27 cellular contexts compared by ENCODE assay signal in genomic region chr19:35222373-35223005, GRCh38. TPM values are rescaled to one million over a fixed set of nuclear protein-coding genes. Genes with fewer than 3 reads are reported as not detected.
DNase-seq lines count a peak whose midpoint lies in the region; ATAC-seq and TF ChIP-seq lines count a peak whose summit lies in the region.
"Had no signal": no experiment of that assay in that cellular context is flagged by ENCODE, and none has a peak within 500 bp of the region (broad histone marks: within the 10 kb centered on the region; RNA-seq: fewer than 3 reads in every experiment).

No MANE protein-coding gene starts in this region.

- H3K4me3 ChIP-seq in CD4-positive, CD25-positive, alpha-beta regulatory T cell (ENCODE audit: low read depth, low read length) = no peak overlapping the region
- H3K4me3 ChIP-seq in neural progenitor cell = no peak overlapping the region
- H3K4me3 ChIP-seq: transverse colon had no signal

- no peaks in the 10 kb centered on the region for H3K79me2 ChIP-seq in neural progenitor cell (ENCODE audit: low read depth)

- CTCF ChIA-PET in activated CD8-positive, alpha-beta memory T cell treated with anti-CD3 and anti-CD28 coated beads, Interleukin-2, amount 10 ng/mL, durations not matched to agents 7 days and 5 days (lab: Charles Lee) = interaction anchor here (1.0 to 1.4 kb wide), 2 partner anchors 8 to 15 kb away, joined by 4 to 5 read pairs; no protein-coding TSS in a partner anchor

- H3K9me3 ChIP-seq in CD4-positive, CD25-positive, alpha-beta regulatory T cell (ENCODE audit: control insufficient read depth in 2 of 2, low read length in 2 of 2) = peaks cover 0 to 3% of the 10 kb centered on the region in 2 experiments
- no peaks in the 10 kb centered on the region for H3K9me3 ChIP-seq in neural progenitor cell (ENCODE audit: low read depth)
- H3K9me3 ChIP-seq: SK-N-SH, transverse colon had no signal

- ATAC-seq in CD4-positive, CD25-positive, alpha-beta regulatory T cell (ENCODE audit: low read depth in 2 of 2) = no peak
- no peak for ATAC-seq in activated CD8-positive, alpha-beta memory T cell treated with anti-CD3 and anti-CD28 coated beads, Interleukin-2, amount 10 ng/mL, durations not matched to agents 7 days and 5 days

- peaks cover 0 to 6% (median 0%) of the 10 kb centered on the region in 7 donors for H3K9me3 Mint-ChIP-seq in CD4-positive, CD25-positive, alpha-beta regulatory T cell
- H3K9me3 Mint-ChIP-seq in activated CD8-positive, alpha-beta memory T cell treated with anti-CD3 and anti-CD28 coated beads, Interleukin-2, amount 10 ng/mL, durations not matched to agents 7 days and 5 days (ENCODE audit: low read depth) = peaks cover 7% of the 10 kb centered on the region
- H3K9me3 Mint-ChIP-seq in neural progenitor cell = peaks cover 7% of the 10 kb centered on the region

- H3K27ac ChIP-seq in CD4-positive, CD25-positive, alpha-beta regulatory T cell (ENCODE audit: insufficient read depth, low read length, poor library complexity, severe bottlenecking) = no peak overlapping the region
- H3K27ac ChIP-seq in neural progenitor cell = no peak overlapping the region
- H3K27ac ChIP-seq: 22Rv1, transverse colon had no signal

- H3K9ac ChIP-seq in neural progenitor cell = no peak overlapping the region
- H3K9ac ChIP-seq: SK-N-SH had no signal

- H3F3A ChIP-seq in neural progenitor cell (ENCODE audit: low read depth) = no peaks in the 10 kb centered on the region

- H3K4me2 ChIP-seq in neural progenitor cell = no peak overlapping the region
- H3K4me2 ChIP-seq: SK-N-SH had no signal

- peak overlapping the region; percentile 20 to 84 (median 82) for H3K27ac Mint-ChIP-seq in CD4-positive, CD25-positive, alpha-beta regulatory T cell
- H3K27ac Mint-ChIP-seq in activated CD8-positive, alpha-beta memory T cell treated with anti-CD3 and anti-CD28 coated beads, Interleukin-2, amount 10 ng/mL, durations not matched to agents 7 days and 5 days = no peak overlapping the region
- no peak overlapping the region for H3K27ac Mint-ChIP-seq in neural progenitor cell
- H3K27ac Mint-ChIP-seq: natural killer cell treated with Interleukin-12 subunit alpha and Interleukin-12 subunit beta and Interleukin-15 and Interleukin-18, amount 100 ng/mL, for 72 hours had no signal

- H3K36me3 Mint-ChIP-seq in CD4-positive, CD25-positive, alpha-beta regulatory T cell = peaks cover 3% of the 10 kb centered on the region
- no peaks in the 10 kb centered on the region for H3K36me3 Mint-ChIP-seq in activated CD8-positive, alpha-beta memory T cell treated with anti-CD3 and anti-CD28 coated beads, Interleukin-2, amount 10 ng/mL, durations not matched to agents 7 days and 5 days
- no peaks in the 10 kb centered on the region for H3K36me3 Mint-ChIP-seq in neural progenitor cell
- H3K36me3 Mint-ChIP-seq: natural killer cell treated with Interleukin-12 subunit alpha and Interleukin-12 subunit beta and Interleukin-15 and Interleukin-18, amount 100 ng/mL, for 72 hours had no signal

- H4K20me1 ChIP-seq in neural progenitor cell (ENCODE audit: low read depth) = no peaks in the 10 kb centered on the region

- no peak overlapping the region for H2AFZ ChIP-seq in neural progenitor cell (replicated peaks)

- H3K36me3 ChIP-seq in CD4-positive, CD25-positive, alpha-beta regulatory T cell (ENCODE audit: control insufficient read depth, insufficient read depth, low read length) = no peaks in the 10 kb centered on the region
- H3K36me3 ChIP-seq in neural progenitor cell = no peaks in the 10 kb centered on the region
- H3K36me3 ChIP-seq: transverse colon had no signal

- H3K27me3 Mint-ChIP-seq in CD4-positive, CD25-positive, alpha-beta regulatory T cell = no peaks in the 10 kb centered on the region
- no peaks in the 10 kb centered on the region for H3K27me3 Mint-ChIP-seq in activated CD8-positive, alpha-beta memory T cell treated with anti-CD3 and anti-CD28 coated beads, Interleukin-2, amount 10 ng/mL, durations not matched to agents 7 days and 5 days
- H3K27me3 Mint-ChIP-seq in neural progenitor cell (ENCODE audit: insufficient read depth, low read depth) = peaks cover 7% of the 10 kb centered on the region
- H3K27me3 Mint-ChIP-seq: natural killer cell treated with Interleukin-12 subunit alpha and Interleukin-12 subunit beta and Interleukin-15 and Interleukin-18, amount 100 ng/mL, for 72 hours had no signal

- peak; percentile 49 for DNase-seq in activated CD8-positive, alpha-beta memory T cell treated with anti-CD3 and anti-CD28 coated beads for 24 hours
- no peak for DNase-seq in activated CD8-positive, alpha-beta memory T cell treated with anti-CD3 and anti-CD28 coated beads, Interleukin-2, amount 50 U/mL, for 4 hours
- DNase-seq in CD4-positive, CD25-positive, alpha-beta regulatory T cell = no peak
- peak; percentile 34 for DNase-seq in activated CD8-positive, alpha-beta memory T cell treated with anti-CD3 and anti-CD28 coated beads, Interleukin-2, amount 10 ng/mL, durations not matched to agents 7 days and 5 days
- DNase-seq in mesenteric fat pad (ENCODE audit: low spot score) (peak; percentile 53), retina (no peak), neural progenitor cell (ENCODE audit: low spot score) (no peak), NCI-H187 (lab: John Stamatoyannopoulos, UW) (no peak)
- DNase-seq: cerebellar nuclear complex; DMS153; KG1; NCI-H146; NCI-H446; SK-N-SH; small intestine; stimulated activated CD4-positive, alpha-beta T cell treated with anti-CD3 and anti-CD28 coated beads, Interleukin-1b, Interleukin-23, amount 100 ng/mL, for 48 hours; T-helper 2 cell; transverse colon had no signal

- no peak for TF ChIP-seq CTCF in neural progenitor cell (IDR thresholded peaks at IDR 0.05)

- peaks cover 23% of the 10 kb centered on the region for H3K4me1 ChIP-seq in CD4-positive, CD25-positive, alpha-beta regulatory T cell (ENCODE audit: control insufficient read depth, insufficient read depth, low read length, poor library complexity, severe bottlenecking)
- no peaks in the 10 kb centered on the region for H3K4me1 ChIP-seq in neural progenitor cell

- H3K4me1 Mint-ChIP-seq in CD4-positive, CD25-positive, alpha-beta regulatory T cell = peaks cover 0 to 55% (median 23%) of the 10 kb centered on the region in 4 donors
- no peaks in the 10 kb centered on the region for H3K4me1 Mint-ChIP-seq in activated CD8-positive, alpha-beta memory T cell treated with anti-CD3 and anti-CD28 coated beads, Interleukin-2, amount 10 ng/mL, durations not matched to agents 7 days and 5 days
- H3K4me1 Mint-ChIP-seq in neural progenitor cell = no peaks in the 10 kb centered on the region

- H3K27me3 ChIP-seq in CD4-positive, CD25-positive, alpha-beta regulatory T cell (ENCODE audit: control insufficient read depth, insufficient read depth, low read length) = no peaks in the 10 kb centered on the region
- H3K27me3 ChIP-seq in neural progenitor cell = no peaks in the 10 kb centered on the region
- H3K27me3 ChIP-seq: transverse colon had no signal

- H3K4me3 Mint-ChIP-seq in CD4-positive, CD25-positive, alpha-beta regulatory T cell = no peak overlapping the region
- no peak overlapping the region for H3K4me3 Mint-ChIP-seq in activated CD8-positive, alpha-beta memory T cell treated with anti-CD3 and anti-CD28 coated beads, Interleukin-2, amount 10 ng/mL, durations not matched to agents 7 days and 5 days
- no peak overlapping the region for H3K4me3 Mint-ChIP-seq in neural progenitor cell
- H3K4me3 Mint-ChIP-seq: natural killer cell treated with Interleukin-12 subunit alpha and Interleukin-12 subunit beta and Interleukin-15 and Interleukin-18, amount 100 ng/mL, for 72 hours had no signal

RNA-seq across cellular contexts. Expression of gene FAM187B, which starts 6.0 kb away (rescaled TPM):
- total RNA-seq in CD4-positive, CD25-positive, alpha-beta regulatory T cell = not detected
- polyA plus RNA-seq in CD4-positive, CD25-positive, alpha-beta regulatory T cell = not detected
- not detected for total RNA-seq in activated CD8-positive, alpha-beta memory T cell treated with anti-CD3 and anti-CD28 coated beads, Interleukin-2, amount 10 ng/mL, durations not matched to agents 7 days and 5 days
- total RNA-seq in mesenteric fat pad (not detected), neural progenitor cell (ENCODE audit: low replicate concordance) (0.19 TPM in 1 of 2 replicates, not detected in the other)
- total RNA-seq: G401; glomerular endothelial cell; H1; lower leg skin; natural killer cell treated with Interleukin-12 subunit alpha and Interleukin-12 subunit beta and Interleukin-15 and Interleukin-18, amount 100 ng/mL, for 72 hours; osteocyte; renal cortical epithelial cell; transverse colon had no signal
- polyA plus RNA-seq: adipose tissue, H1, SK-N-SH, small intestine had no signal

RNA-seq across cellular contexts. Expression of gene LSR, which starts 26.3 kb away (rescaled TPM):
- 28.1 TPM for total RNA-seq in CD4-positive, CD25-positive, alpha-beta regulatory T cell
- 10 to 100 TPM; 47.8 to 66.1 (median 53.7) TPM for polyA plus RNA-seq in CD4-positive, CD25-positive, alpha-beta regulatory T cell
- 10 to 100 TPM in 1 of 2 experiments, 1 to 10 TPM in 1; 7.2 to 10.0 TPM for total RNA-seq in activated CD8-positive, alpha-beta memory T cell treated with anti-CD3 and anti-CD28 coated beads, Interleukin-2, amount 10 ng/mL, durations not matched to agents 7 days and 5 days
- total RNA-seq in mesenteric fat pad (8.1 TPM), neural progenitor cell (ENCODE audit: low replicate concordance) (27.1 and 78.4 TPM in 2 replicates)

RNA-seq across cellular contexts. Expression of gene USF2, which starts 46.3 kb away (rescaled TPM):
- total RNA-seq in CD4-positive, CD25-positive, alpha-beta regulatory T cell = 277 TPM
- 10 to 100 TPM in 1 of 4 donors, 1 to 10 TPM in 3; 5.9 to 10.1 (median 6.8) TPM for polyA plus RNA-seq in CD4-positive, CD25-positive, alpha-beta regulatory T cell
- 100 to 1,000 TPM; 138 to 154 TPM for total RNA-seq in activated CD8-positive, alpha-beta memory T cell treated with anti-CD3 and anti-CD28 coated beads, Interleukin-2, amount 10 ng/mL, durations not matched to agents 7 days and 5 days
- total RNA-seq in mesenteric fat pad (110 TPM), neural progenitor cell (ENCODE audit: low replicate concordance) (46.8 and 88.7 TPM in 2 replicates)

RNA-seq across cellular contexts. Expression of gene HAMP, which starts 59.8 kb away (rescaled TPM):
- 0.32 TPM for total RNA-seq in CD4-positive, CD25-positive, alpha-beta regulatory T cell
- polyA plus RNA-seq in CD4-positive, CD25-positive, alpha-beta regulatory T cell = not detected
- total RNA-seq in activated CD8-positive, alpha-beta memory T cell treated with anti-CD3 and anti-CD28 coated beads, Interleukin-2, amount 10 ng/mL, durations not matched to agents 7 days and 5 days = under 1 TPM; 0.55 to 0.77 TPM
- total RNA-seq in mesenteric fat pad = not detected
- 0.30 TPM in 1 of 2 replicates, not detected in the other for total RNA-seq in neural progenitor cell (ENCODE audit: low replicate concordance)
- total RNA-seq: G401, H1, lower leg skin, osteocyte, transverse colon had no signal
- polyA plus RNA-seq: SK-N-SH had no signal

Comparison
In these comparisons a context has a peak if more than half of its experiments do, and no peak if none do; other contexts are left out.
1. DNase-seq: peak in activated CD8-positive, alpha-beta memory T cell treated with anti-CD3 and anti-CD28 coated beads for 24 hours (single experiment), activated CD8-positive, alpha-beta memory T cell treated with anti-CD3 and anti-CD28 coated beads, Interleukin-2, amount 10 ng/mL, durations not matched to agents 7 days and 5 days (single experiment) and mesenteric fat pad (single experiment); none in activated CD8-positive, alpha-beta memory T cell treated with anti-CD3 and anti-CD28 coated beads, Interleukin-2, amount 50 U/mL, for 4 hours (single experiment), CD4-positive, CD25-positive, alpha-beta regulatory T cell (0 of 3), retina (single experiment), neural progenitor cell (single experiment) and NCI-H187 (0 of 2).
2. H3K27ac Mint-ChIP-seq: peak in CD4-positive, CD25-positive, alpha-beta regulatory T cell (3 of 3); none in activated CD8-positive, alpha-beta memory T cell treated with anti-CD3 and anti-CD28 coated beads, Interleukin-2, amount 10 ng/mL, durations not matched to agents 7 days and 5 days (single experiment) and neural progenitor cell (single experiment).